Comparison of ENCODE assay signal across 9 cellular contexts in the genomic region with DNA sequence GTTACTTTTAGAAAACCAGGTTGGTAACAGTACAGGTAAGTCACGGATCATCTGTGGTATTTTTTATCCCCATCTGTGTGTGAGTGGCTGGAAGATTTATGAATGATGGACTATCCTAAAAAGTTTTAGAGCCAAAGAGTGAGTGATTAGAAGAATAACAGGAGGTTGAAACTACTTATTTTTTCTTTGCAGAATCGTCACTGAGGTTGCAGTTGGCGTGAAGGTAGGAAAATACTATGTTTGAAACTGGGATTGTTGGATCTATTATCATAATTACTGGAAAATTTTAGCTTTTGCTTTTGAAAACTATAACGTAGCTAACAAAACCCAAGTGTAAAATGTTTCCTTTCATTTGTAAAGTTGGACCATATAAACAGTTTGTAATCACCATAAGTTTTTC. TPM values are rescaled to one million over a fixed set of nuclear protein-coding genes. Genes with fewer than 3 reads are reported as not detected.
DNase-seq lines count a peak whose midpoint lies in the region; ATAC-seq and TF ChIP-seq lines count a peak whose summit lies in the region.
"Had no signal": no experiment of that assay in that cellular context is flagged by ENCODE, and none has a peak within 500 bp of the region (broad histone marks: within the 10 kb centered on the region; RNA-seq: fewer than 3 reads in every experiment).

No MANE protein-coding gene starts in this region.

- H3K9ac ChIP-seq in adipocyte (ENCODE audit: low read length) = peak overlapping the region; percentile 93

- peak overlapping the region; percentile 50 for H3K27ac Mint-ChIP-seq in activated naive CD4-positive, alpha-beta T cell treated with anti-CD3 and anti-CD28 coated beads for 36 hours

- peak overlapping the region; percentile 93 for H3K4me3 Mint-ChIP-seq in activated naive CD4-positive, alpha-beta T cell treated with anti-CD3 and anti-CD28 coated beads for 36 hours

- H3K36me3 ChIP-seq in adipocyte (ENCODE audit: control insufficient read depth, insufficient read depth, low read length, severe bottlenecking) (peaks cover 21% of the 10 kb centered on the region), left lung (peaks cover 0 to 4% of the 10 kb centered on the region in 2 donors), tibial artery (peaks cover 0 to 11% (median 3%) of the 10 kb centered on the region in 3 donors)

- CTCF ChIA-PET in activated naive CD4-positive, alpha-beta T cell treated with anti-CD3 and anti-CD28 coated beads for 36 hours (lab: Charles Lee) = interaction anchor here (0.7 kb wide), 1 partner anchor 48 kb away, joined by 3 read pairs; no protein-coding TSS in a partner anchor

- H3K27me3 Mint-ChIP-seq in activated naive CD4-positive, alpha-beta T cell treated with anti-CD3 and anti-CD28 coated beads for 36 hours (ENCODE audit: low read depth) = no peaks in the 10 kb centered on the region

- no peak for ATAC-seq in left lung

- H3K27ac ChIP-seq in left lung (peak overlapping the region in 1 of 2 donors; percentile 98), tibial artery (peak overlapping the region; percentile 93 to 98)

- no peak for DNase-seq in activated naive CD4-positive, alpha-beta T cell treated with anti-CD3 and anti-CD28 coated beads for 36 hours
- DNase-seq in activated naive CD4-positive, alpha-beta T cell treated with anti-CD3 and anti-CD28 coated beads, Interleukin-2, amount 50 U/mL, for 16 hours = no peak
- no peak for DNase-seq in adipocyte (ENCODE audit: low read depth)
- DNase-seq in left lung = no peak
- no peak for DNase-seq in tibial artery
- no peak for DNase-seq in putamen (ENCODE audit: low spot score)
- no peak for DNase-seq in T1000 (lab: John Stamatoyannopoulos, UW)
- no peak for DNase-seq in G401 (ENCODE audit: low spot score)
- DNase-seq: amniotic stem cell had no signal

- H3K4me1 Mint-ChIP-seq in activated naive CD4-positive, alpha-beta T cell treated with anti-CD3 and anti-CD28 coated beads for 36 hours (ENCODE audit: low read depth) = peaks cover 39% of the 10 kb centered on the region

- H3K9me3 Mint-ChIP-seq in activated naive CD4-positive, alpha-beta T cell treated with anti-CD3 and anti-CD28 coated beads for 36 hours = no peaks in the 10 kb centered on the region

- H3K4me3 ChIP-seq in adipocyte (ENCODE audit: low read length) = peak overlapping the region; percentile 99
- peak overlapping the region; percentile 64 to 87 for H3K4me3 ChIP-seq in left lung
- H3K4me3 ChIP-seq in tibial artery = peak overlapping the region; percentile 75 to 93

- H3K36me3 Mint-ChIP-seq in activated naive CD4-positive, alpha-beta T cell treated with anti-CD3 and anti-CD28 coated beads for 36 hours (ENCODE audit: low read depth) = peaks cover 39% of the 10 kb centered on the region

- TF ChIP-seq CTCF in left lung (IDR thresholded peaks at IDR 0.05) (no peak), tibial artery (IDR thresholded peaks at IDR 0.05) (no peak)

- H3K27me3 ChIP-seq in adipocyte (replicated peaks; ENCODE audit: control insufficient read depth, insufficient read depth, low read length) (no peaks in the 10 kb centered on the region), left lung (no peaks in the 10 kb centered on the region), tibial artery (no peaks in the 10 kb centered on the region)

- peaks cover 16% of the 10 kb centered on the region for H3K4me1 ChIP-seq in adipocyte (ENCODE audit: control insufficient read depth, insufficient read depth, low read length)
- H3K4me1 ChIP-seq in left lung = peaks cover 4 to 24% of the 10 kb centered on the region in 2 donors
- peaks cover 0 to 31% (median 18%) of the 10 kb centered on the region in 4 donors for H3K4me1 ChIP-seq in tibial artery

- in situ Hi-C loops in G401 (cut with HindIII; ENCODE audit: low sequenced_read_pairs) = no loop called here

- intact Hi-C loops in activated naive CD4-positive, alpha-beta T cell treated with anti-CD3 and anti-CD28 coated beads for 36 hours (cut with micrococcal nuclease) = loop anchor here (2.0 to 5.0 kb wide), 3 partner anchors 361 to 1491 kb away; partner anchors contain the start of genes DPYD and RWDD3
- intact Hi-C loops in left lung (cut with DNase I) (no loop called here), tibial artery (cut with DNase I; ENCODE audit: low total_unique reads) (no loop called here)

- no peaks in the 10 kb centered on the region for H3K9me3 ChIP-seq in adipocyte (ENCODE audit: control insufficient read depth, low read length)
- no peaks in the 10 kb centered on the region for H3K9me3 ChIP-seq in left lung
- no peaks in the 10 kb centered on the region for H3K9me3 ChIP-seq in tibial artery

RNA-seq across cellular contexts. Expression of gene PTBP2, which starts 1.8 kb away (rescaled TPM):
- 10 to 100 TPM; 12.6 to 13.1 TPM for total RNA-seq in activated naive CD4-positive, alpha-beta T cell treated with anti-CD3 and anti-CD28 coated beads for 36 hours
- total RNA-seq in left lung = 10 to 100 TPM; 12.7 to 14.4 TPM
- 39.2 and 72.2 TPM in 2 replicates for total RNA-seq in G401 (2014; rRNA removed; shearing (Covaris generic))
